Comparison of ENCODE assay signal across 14 cellular contexts in the genomic region with DNA sequence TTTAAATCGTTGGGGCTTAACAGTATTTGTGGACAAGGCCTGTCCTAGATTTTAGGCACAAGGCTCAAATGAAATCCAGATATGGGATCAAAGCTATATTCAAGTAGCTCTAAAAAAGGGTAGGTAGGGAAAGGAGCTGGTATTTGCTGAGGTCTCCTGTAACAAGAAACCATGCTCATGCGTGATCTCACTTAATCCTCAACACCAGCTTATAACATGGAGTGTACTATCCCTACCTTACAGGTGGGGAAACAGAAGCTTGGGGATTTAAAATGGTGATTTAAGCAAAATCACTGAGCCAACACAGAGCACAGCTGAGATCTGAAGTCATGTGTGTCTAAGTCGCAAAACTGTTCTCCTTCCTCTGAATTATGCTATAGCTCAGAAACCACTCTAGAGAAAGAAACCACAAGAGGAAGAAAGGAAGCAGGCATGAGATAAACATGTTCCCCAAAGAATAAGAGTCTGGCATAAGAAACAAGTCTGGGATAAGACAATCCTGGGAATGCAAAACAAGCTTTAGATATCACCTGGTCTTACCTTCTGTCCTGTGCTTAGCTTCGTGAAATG. TPM values are rescaled to one million over a fixed set of nuclear protein-coding genes. Genes with fewer than 3 reads are reported as not detected.
DNase-seq lines count a peak whose midpoint lies in the region; ATAC-seq and TF ChIP-seq lines count a peak whose summit lies in the region.
"Had no signal": no experiment of that assay in that cellular context is flagged by ENCODE, and none has a peak within 500 bp of the region (broad histone marks: within the 10 kb centered on the region; RNA-seq: fewer than 3 reads in every experiment).

No MANE protein-coding gene starts in this region.

- intact Hi-C loops in PC-9 (cut with micrococcal nuclease; ENCODE audit: unreplicated experiment) = loop anchor here (5.0 kb wide), 1 partner anchor 40 kb away; no protein-coding TSS in a partner anchor
- intact Hi-C loops in spleen (cut with DNase I; ENCODE audit: low total_unique reads) = loop anchor here (5.0 kb wide), 1 partner anchor 40 kb away; no protein-coding TSS in a partner anchor

- POLR2A ChIA-PET in PC-9 (lab: Charles Lee; ENCODE audit: unreplicated experiment) = interaction anchor here (0.6 kb wide), 1 partner anchor 40 kb away, joined by 3 read pairs; no protein-coding TSS in a partner anchor

- peaks cover 14% of the 10 kb centered on the region for H3K4me1 Mint-ChIP-seq in activated CD8-positive, alpha-beta memory T cell treated with anti-CD3 and anti-CD28 coated beads, Interleukin-2, amount 10 ng/mL, durations not matched to agents 7 days and 5 days
- H3K4me1 Mint-ChIP-seq in activated T-cell treated with anti-CD3 and anti-CD28 coated beads, Interleukin-2, amount 50 U/mL, for 24 hours (ENCODE audit: low read depth) = peaks cover 37% of the 10 kb centered on the region

- H3F3A ChIP-seq in PC-9 (ENCODE audit: insufficient read depth, low read depth) = peaks cover 34% of the 10 kb centered on the region

- H3K36me3 ChIP-seq in PC-9 (ENCODE audit: low read depth) = no peaks in the 10 kb centered on the region
- H3K36me3 ChIP-seq in spleen = peaks cover 0 to 67% (median 13%) of the 10 kb centered on the region in 6 donors

- WGBS in spleen, 5 donors = 56 to 66% (median 61%) methylated on average over 4 of the region's 4 CpGs

- no peak for ATAC-seq in activated CD8-positive, alpha-beta memory T cell treated with anti-CD3 and anti-CD28 coated beads, Interleukin-2, amount 10 ng/mL, durations not matched to agents 7 days and 5 days
- ATAC-seq in GM18870 (IDR thresholded peaks at IDR 0.05; ENCODE audit: unreplicated experiment) (no peak), HG03025 (IDR thresholded peaks at IDR 0.05; ENCODE audit: low FRiP score, unreplicated experiment) (no peak)
- ATAC-seq: activated CD4-positive, CD25-positive, alpha-beta regulatory T cell treated with anti-CD3 and anti-CD28 coated beads, Interleukin-2, amount 50 U/mL, for 24 hours had no signal

- H3K79me2 ChIP-seq in PC-9 (ENCODE audit: low read depth) = no peaks in the 10 kb centered on the region

- H3K27ac ChIP-seq in PC-9 = peak overlapping the region; percentile 82
- H3K27ac ChIP-seq in spleen = peak overlapping the region; percentile 66 to 96 (median 92)

- H3K27me3 Mint-ChIP-seq in activated CD8-positive, alpha-beta memory T cell treated with anti-CD3 and anti-CD28 coated beads, Interleukin-2, amount 10 ng/mL, durations not matched to agents 7 days and 5 days = no peaks in the 10 kb centered on the region
- no peaks in the 10 kb centered on the region for H3K27me3 Mint-ChIP-seq in activated T-cell treated with anti-CD3 and anti-CD28 coated beads, Interleukin-2, amount 50 U/mL, for 24 hours

- no peak overlapping the region for H3K4me3 Mint-ChIP-seq in activated CD8-positive, alpha-beta memory T cell treated with anti-CD3 and anti-CD28 coated beads, Interleukin-2, amount 10 ng/mL, durations not matched to agents 7 days and 5 days
- H3K4me3 Mint-ChIP-seq in activated T-cell treated with anti-CD3 and anti-CD28 coated beads, Interleukin-2, amount 50 U/mL, for 24 hours = no peak overlapping the region

- BruUV-seq in PC-9 (replicated peaks; lab: Mats Ljungman, UMichigan) = TSS peak; percentile 28

- H2AFZ ChIP-seq in PC-9 = no peak overlapping the region; the same call in 1 of the 2 replicates

- H3K4me1 ChIP-seq in PC-9 (replicated peaks; ENCODE audit: insufficient read depth) (peaks cover 91% of the 10 kb centered on the region), spleen (peaks cover 56 to 100% (median 74%) of the 10 kb centered on the region in 6 donors)

- H3K9me2 ChIP-seq in PC-9 (ENCODE audit: insufficient read depth) = no peaks in the 10 kb centered on the region

- no peaks in the 10 kb centered on the region for H4K20me1 ChIP-seq in PC-9 (ENCODE audit: insufficient read depth)

- TF ChIP-seq CTCF in PC-9 (conservative IDR thresholded peaks at IDR 0.05) (no peak), spleen (IDR thresholded peaks at IDR 0.05 in 8 of 11, conservative IDR thresholded peaks at IDR 0.05 in 3 of 11) (no peak)

- H3K9me3 ChIP-seq in PC-9 (ENCODE audit: insufficient read depth, low read depth) (no peaks in the 10 kb centered on the region), spleen (no peaks in the 10 kb centered on the region)

- H3K27ac Mint-ChIP-seq in activated CD8-positive, alpha-beta memory T cell treated with anti-CD3 and anti-CD28 coated beads, Interleukin-2, amount 10 ng/mL, durations not matched to agents 7 days and 5 days = no peak overlapping the region
- H3K27ac Mint-ChIP-seq in activated T-cell treated with anti-CD3 and anti-CD28 coated beads, Interleukin-2, amount 50 U/mL, for 24 hours = no peak overlapping the region

- H3K27me3 ChIP-seq in PC-9 (ENCODE audit: insufficient read depth, low read depth) (no peaks in the 10 kb centered on the region), spleen (replicated peaks in 1 of 7) (no peaks in the 10 kb centered on the region)

- H3K9me3 Mint-ChIP-seq in activated CD8-positive, alpha-beta memory T cell treated with anti-CD3 and anti-CD28 coated beads, Interleukin-2, amount 10 ng/mL, durations not matched to agents 7 days and 5 days (ENCODE audit: low read depth) = no peaks in the 10 kb centered on the region
- H3K9me3 Mint-ChIP-seq in activated T-cell treated with anti-CD3 and anti-CD28 coated beads, Interleukin-2, amount 50 U/mL, for 24 hours = no peaks in the 10 kb centered on the region

- CTCF ChIA-PET in PC-9 (lab: Charles Lee) = interaction anchor here (0.6 to 1.4 kb wide), 2 partner anchors 9 to 14 kb away, joined by 3 to 4 read pairs; no protein-coding TSS in a partner anchor
- CTCF ChIA-PET in activated CD8-positive, alpha-beta memory T cell treated with anti-CD3 and anti-CD28 coated beads, Interleukin-2, amount 10 ng/mL, durations not matched to agents 7 days and 5 days (lab: Charles Lee) = interaction anchor here (1.7 to 2.4 kb wide), 3 partner anchors 14 to 683 kb away, joined by 4 to 7 read pairs (median 6); no protein-coding TSS in a partner anchor

- no peak for TF ChIP-seq POLR2A in spleen (IDR thresholded peaks at IDR 0.05)

- no peak overlapping the region for H3K4me3 ChIP-seq in PC-9
- peak overlapping the region in 1 of 8 donors; percentile 33 for H3K4me3 ChIP-seq in spleen

- H3K4me2 ChIP-seq in PC-9 = peak overlapping the region; percentile 44

- DNase-seq in Kasumi-1 (lab: John Stamatoyannopoulos, UW) (peak; percentile 85), PC-9 (no peak), glomerular visceral epithelial cell (ENCODE audit: extremely low spot score) (peak; percentile 78), spleen (no peak)
- no peak for DNase-seq in activated CD8-positive, alpha-beta memory T cell treated with anti-CD3 and anti-CD28 coated beads, Interleukin-2, amount 10 ng/mL, durations not matched to agents 7 days and 5 days
- DNase-seq in activated T-cell treated with anti-CD3 and anti-CD28 coated beads, Interleukin-2, amount 50 U/mL, for 24 hours = no peak
- DNase-seq: activated naive CD4-positive, alpha-beta T cell treated with Interleukin-2 at 50 U/mL for 16 hours; DMS79 treated with DMSO at 0.1 percent for 48 hours; midbrain; NCI-H2171; RPMI8226 had no signal

- no peaks in the 10 kb centered on the region for H3K36me3 Mint-ChIP-seq in activated CD8-positive, alpha-beta memory T cell treated with anti-CD3 and anti-CD28 coated beads, Interleukin-2, amount 10 ng/mL, durations not matched to agents 7 days and 5 days
- no peaks in the 10 kb centered on the region for H3K36me3 Mint-ChIP-seq in activated T-cell treated with anti-CD3 and anti-CD28 coated beads, Interleukin-2, amount 50 U/mL, for 24 hours (ENCODE audit: low read depth)

RNA-seq across cellular contexts. Expression of a gene that starts 43.1 kb away (rescaled TPM):
- total RNA-seq in PC-9 (2021) = 3.9 and 4.0 TPM in 2 replicates
- 10 to 100 TPM; 50.5 to 87.9 (median 75.5) TPM for total RNA-seq in spleen
- 10 to 100 TPM; 11.1 to 16.4 (median 13.2) TPM for polyA plus RNA-seq in spleen
- 1 to 10 TPM in 1 of 2 experiments, under 1 TPM in 1; 0.77 to 1.7 TPM for total RNA-seq in activated CD8-positive, alpha-beta memory T cell treated with anti-CD3 and anti-CD28 coated beads, Interleukin-2, amount 10 ng/mL, durations not matched to agents 7 days and 5 days

Comparison
In these comparisons a context has a peak if more than half of its experiments do, and no peak if none do; other contexts are left out.
1. DNase-seq: peak in Kasumi-1 (2 of 2) and glomerular visceral epithelial cell (single experiment); none in PC-9 (0 of 2), spleen (single experiment), activated CD8-positive, alpha-beta memory T cell treated with anti-CD3 and anti-CD28 coated beads, Interleukin-2, amount 10 ng/mL, durations not matched to agents 7 days and 5 days (single experiment) and activated T-cell treated with anti-CD3 and anti-CD28 coated beads, Interleukin-2, amount 50 U/mL, for 24 hours (single experiment).
2. RNA of a gene that starts 43.1 kb away (total RNA-seq): 50.5 to 87.9 TPM in spleen; 3.9 to 4.0 TPM in PC-9 and 0.77 to 1.7 TPM in activated CD8-positive, alpha-beta memory T cell treated with anti-CD3 and anti-CD28 coated beads, Interleukin-2, amount 10 ng/mL, durations not matched to agents 7 days and 5 days; every median in the first group is over 10 times any median in the second.